In genomic region chr6:111478749-111479148, GRCh38 we compare ENCODE assay signal across 8 cellular contexts. TPM values are rescaled to one million over a fixed set of nuclear protein-coding genes. Genes with fewer than 3 reads are reported as not detected.
A peak's percentile ranks its signal among the peaks of the same experiment; 100 is the strongest.
DNase-seq lines count a peak whose midpoint lies in the region; ATAC-seq and TF ChIP-seq lines count a peak whose summit lies in the region.

No MANE protein-coding gene starts in this region.

- no peaks in the 10 kb centered on the region for H3K9me3 Mint-ChIP-seq in GM23338

- peak; percentile 45 to 60 for TF ChIP-seq CTCF in GM23338 (conservative IDR thresholded peaks at IDR 0.05; ENCODE audit: low read depth in 2 of 2)

- no peaks in the 10 kb centered on the region for H3F3A ChIP-seq in GM23338 (replicated peaks; ENCODE audit: low read depth)

- no peak overlapping the region for H3K27ac ChIP-seq in GM23338 (ENCODE audit: low read depth)

- peak; percentile 28 for DNase-seq in Daoy (ENCODE audit: low read depth)
- DNase-seq in GM23338 (ENCODE audit: low spot score): peak; percentile 95
- peak; percentile 25 for DNase-seq in NCI-H524 treated with DMSO at 0.1 percent for 48 hours (lab: John Stamatoyannopoulos, UW)
- peak; percentile 60 for DNase-seq in cerebellar cortex (ENCODE audit: low spot score)
- DNase-seq in midbrain (lab: John Stamatoyannopoulos, UW): peak; percentile 16
- DNase-seq in NCI-H1694 treated with DMSO at 0.1 percent for 48 hours (lab: John Stamatoyannopoulos, UW): no peak
- no peak for DNase-seq in activated effector memory CD4-positive, alpha-beta T cell treated with Interleukin-2 at 50 U/mL for 16 hours

- H3K36me3 ChIP-seq in GM23338 (ENCODE audit: insufficient read depth): no peaks in the 10 kb centered on the region

- no peak overlapping the region for H3K4me2 ChIP-seq in GM23338

- H3K36me3 Mint-ChIP-seq in GM23338 (ENCODE audit: low read depth): no peaks in the 10 kb centered on the region

- H4K20me1 ChIP-seq in GM23338 (replicated peaks; ENCODE audit: insufficient read depth): peaks cover 48% of the 10 kb centered on the region

- H3K27me3 Mint-ChIP-seq in GM23338 (ENCODE audit: insufficient read depth, low read depth, poor library complexity): peaks cover 58% of the 10 kb centered on the region

- peaks cover 30% of the 10 kb centered on the region for H3K4me1 Mint-ChIP-seq in GM23338

- peak overlapping the region; percentile 6; the same call in 1 of the 3 replicates for H3K4me3 Mint-ChIP-seq in GM23338

- H3K9me2 ChIP-seq in GM23338 (ENCODE audit: insufficient read depth): no peaks in the 10 kb centered on the region

- no peak overlapping the region for H3K4me3 ChIP-seq in GM23338

- ATAC-seq in GM23338: peak; percentile 52
- no peak for ATAC-seq in HG03354 (IDR thresholded peaks at IDR 0.05; ENCODE audit: poor library complexity, severe bottlenecking, unreplicated experiment)

- peaks cover 50% of the 10 kb centered on the region for H3K79me2 ChIP-seq in GM23338 (replicated peaks; ENCODE audit: insufficient read depth)

- peaks cover 70% of the 10 kb centered on the region for H3K27me3 ChIP-seq in GM23338 (ENCODE audit: insufficient read depth)

- H3K27ac Mint-ChIP-seq in GM23338: no peak overlapping the region

- H2AFZ ChIP-seq in GM23338: no peak overlapping the region

- peaks cover 18% of the 10 kb centered on the region for H3K4me1 ChIP-seq in GM23338 (ENCODE audit: insufficient read depth)

TF ChIP-seq in GM23338, 12 proteins besides CTCF, POLR2A, EP300 and RAD21:
- TF ChIP-seq EZH2phosphoT487 (IDR thresholded peaks at IDR 0.05; ENCODE audit: unreplicated experiment) (no peak), EZH2 (IDR thresholded peaks at IDR 0.05; ENCODE audit: low read depth, unreplicated experiment) (no peak), ZNF462 (CRISPR knock-in tag; IDR thresholded peaks at IDR 0.05) (no peak), POLR2AphosphoS5 (IDR thresholded peaks at IDR 0.05; ENCODE audit: low read depth) (peak; percentile 79), NANOG (IDR thresholded peaks at IDR 0.05; ENCODE audit: borderline replicate concordance) (peak; percentile 82), ETS1 (IDR thresholded peaks at IDR 0.05) (no peak), STAT1 (IDR thresholded peaks at IDR 0.05; ENCODE audit: unreplicated experiment) (no peak), JUNB (IDR thresholded peaks at IDR 0.05; ENCODE audit: unreplicated experiment) (no peak), ZNF114 (CRISPR knock-in tag; IDR thresholded peaks at IDR 0.05) (no peak), ZNF331 (CRISPR knock-in tag; IDR thresholded peaks at IDR 0.05; ENCODE audit: low read depth) (no peak), CREB1 (CRISPR knock-in tag; IDR thresholded peaks at IDR 0.05; ENCODE audit: low read depth) (0 out of 2 replicates have a peak, but pooled peaks have one; percentile 19)
- TF ChIP-seq, protein P1, sequence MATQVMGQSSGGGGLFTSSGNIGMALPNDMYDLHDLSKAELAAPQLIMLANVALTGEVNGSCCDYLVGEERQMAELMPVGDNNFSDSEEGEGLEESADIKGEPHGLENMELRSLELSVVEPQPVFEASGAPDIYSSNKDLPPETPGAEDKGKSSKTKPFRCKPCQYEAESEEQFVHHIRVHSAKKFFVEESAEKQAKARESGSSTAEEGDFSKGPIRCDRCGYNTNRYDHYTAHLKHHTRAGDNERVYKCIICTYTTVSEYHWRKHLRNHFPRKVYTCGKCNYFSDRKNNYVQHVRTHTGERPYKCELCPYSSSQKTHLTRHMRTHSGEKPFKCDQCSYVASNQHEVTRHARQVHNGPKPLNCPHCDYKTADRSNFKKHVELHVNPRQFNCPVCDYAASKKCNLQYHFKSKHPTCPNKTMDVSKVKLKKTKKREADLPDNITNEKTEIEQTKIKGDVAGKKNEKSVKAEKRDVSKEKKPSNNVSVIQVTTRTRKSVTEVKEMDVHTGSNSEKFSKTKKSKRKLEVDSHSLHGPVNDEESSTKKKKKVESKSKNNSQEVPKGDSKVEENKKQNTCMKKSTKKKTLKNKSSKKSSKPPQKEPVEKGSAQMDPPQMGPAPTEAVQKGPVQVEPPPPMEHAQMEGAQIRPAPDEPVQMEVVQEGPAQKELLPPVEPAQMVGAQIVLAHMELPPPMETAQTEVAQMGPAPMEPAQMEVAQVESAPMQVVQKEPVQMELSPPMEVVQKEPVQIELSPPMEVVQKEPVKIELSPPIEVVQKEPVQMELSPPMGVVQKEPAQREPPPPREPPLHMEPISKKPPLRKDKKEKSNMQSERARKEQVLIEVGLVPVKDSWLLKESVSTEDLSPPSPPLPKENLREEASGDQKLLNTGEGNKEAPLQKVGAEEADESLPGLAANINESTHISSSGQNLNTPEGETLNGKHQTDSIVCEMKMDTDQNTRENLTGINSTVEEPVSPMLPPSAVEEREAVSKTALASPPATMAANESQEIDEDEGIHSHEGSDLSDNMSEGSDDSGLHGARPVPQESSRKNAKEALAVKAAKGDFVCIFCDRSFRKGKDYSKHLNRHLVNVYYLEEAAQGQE (IDR thresholded peaks at IDR 0.05; ENCODE audit: unreplicated experiment): no peak
TF ChIP-seq in GM23338: peak in this region for 3.

RNA-seq across cellular contexts. Expression of gene REV3L, which starts 4.3 kb away (rescaled TPM):
- total RNA-seq in Daoy (2014; rRNA removed; shearing (Covaris generic)): 7.8 and 12.1 TPM in 2 replicates
- 13.1 and 26.1 TPM in 2 replicates for total RNA-seq in GM23338 (2014; rRNA removed; shearing (Covaris generic))
- 6.9 and 8.3 TPM in 2 replicates for polyA plus RNA-seq in GM23338 (2016; fragmentation: Nextera tagmentation; extraction: Ambion mirVana)

Comparison
In these comparisons a context has a peak if more than half of its experiments do, and no peak if none do; other contexts are left out.
1. DNase-seq: peak in Daoy (single experiment), GM23338 (single experiment), NCI-H524 treated with DMSO at 0.1 percent for 48 hours (single experiment), cerebellar cortex (single experiment) and midbrain (single experiment); none in NCI-H1694 treated with DMSO at 0.1 percent for 48 hours (single experiment) and activated effector memory CD4-positive, alpha-beta T cell treated with Interleukin-2 at 50 U/mL for 16 hours (single experiment).